ENCODE assay signal across 29 cellular contexts in genomic region chr12:132079695-132080094, GRCh38.
"Had no signal": no experiment of that assay in that cellular context is flagged by ENCODE, and none has a peak within 500 bp of the region (broad histone marks: within the 10 kb centered on the region; RNA-seq: fewer than 3 reads in every experiment).

No MANE protein-coding gene starts in this region.

- H3K9me3 Mint-ChIP-seq: activated CD4-positive, alpha-beta memory T cell treated with anti-CD3 and anti-CD28 coated beads, Interleukin-2, amount 10 ng/mL, durations not matched to agents 7 days and 5 days; activated naive CD4-positive, alpha-beta T cell treated with anti-CD3 and anti-CD28 coated beads, Interleukin-2, amount 50 U/mL, for 72 hours; brain; T-helper 1 cell treated with Interleukin-12 subunit alpha and Interleukin-12 subunit beta and Interleukin-4 antibody, amounts not matched to agents 30 μg/mL and 1 μg/mL, for 36 hours; T-helper 2 cell treated with Interferon-gamma antibody and Interleukin-4, amounts not matched to agents 5 μg/mL and 100 μg/mL, for 36 hours had no signal

- H3K27ac ChIP-seq: adrenal gland, KMS-11, SJSA1 had no signal

- H3K9me2 ChIP-seq: SK-N-SH had no signal

- H3K4me2 ChIP-seq: KMS-11, SK-N-SH had no signal

- H3K4me3 Mint-ChIP-seq: activated CD4-positive, alpha-beta memory T cell treated with anti-CD3 and anti-CD28 coated beads, Interleukin-2, amount 10 ng/mL, durations not matched to agents 7 days and 5 days; activated CD4-positive, alpha-beta T cell treated with anti-CD3 and anti-CD28 coated beads for 36 hours; activated CD8-positive, alpha-beta memory T cell treated with anti-CD3 and anti-CD28 coated beads, Interleukin-2, amount 10 ng/mL, durations not matched to agents 7 days and 5 days; brain; T-helper 1 cell treated with Interleukin-12 subunit alpha and Interleukin-12 subunit beta and Interleukin-4 antibody, amounts not matched to agents 30 μg/mL and 1 μg/mL, for 36 hours; T-helper 2 cell treated with Interferon-gamma antibody and Interleukin-4, amounts not matched to agents 5 μg/mL and 100 μg/mL, for 36 hours had no signal

- H3K4me3 ChIP-seq: adrenal gland, SJSA1 had no signal

- H3K27me3 Mint-ChIP-seq: activated CD4-positive, alpha-beta memory T cell treated with anti-CD3 and anti-CD28 coated beads, Interleukin-2, amount 10 ng/mL, durations not matched to agents 7 days and 5 days; activated CD4-positive, alpha-beta T cell treated with anti-CD3 and anti-CD28 coated beads for 36 hours; activated CD8-positive, alpha-beta memory T cell treated with anti-CD3 and anti-CD28 coated beads, Interleukin-2, amount 10 ng/mL, durations not matched to agents 7 days and 5 days had no signal

- H3K27me3 ChIP-seq: adrenal gland, SJSA1 had no signal

- H3K9me3 ChIP-seq: adrenal gland, SJSA1, SK-N-SH had no signal

- FAIRE-seq: bronchial epithelial cell, TTC549 had no signal

- ATAC-seq: activated CD4-positive, alpha-beta T cell treated with anti-CD3 and anti-CD28 coated beads for 36 hours; activated CD4-positive, CD25-positive, alpha-beta regulatory T cell treated with anti-CD3 and anti-CD28 coated beads, Interleukin-2, amount 50 U/mL, for 24 hours; activated CD8-positive, alpha-beta memory T cell treated with anti-CD3 and anti-CD28 coated beads, Interleukin-2, amount 10 ng/mL, durations not matched to agents 7 days and 5 days; activated naive CD4-positive, alpha-beta T cell treated with anti-CD3 and anti-CD28 coated beads, Interleukin-2, amount 50 U/mL, for 72 hours; Panc1 had no signal

- DNase-seq: activated CD4-positive, alpha-beta memory T cell treated with anti-CD3 and anti-CD28 coated beads, Interleukin-2, amount 10 ng/mL, durations not matched to agents 7 days and 5 days; activated CD4-positive, alpha-beta T cell treated with anti-CD3 and anti-CD28 coated beads for 36 hours; activated CD8-positive, alpha-beta memory T cell treated with anti-CD3 and anti-CD28 coated beads for 24 hours; activated CD8-positive, alpha-beta memory T cell treated with anti-CD3 and anti-CD28 coated beads, Interleukin-2, amount 10 ng/mL, durations not matched to agents 7 days and 5 days; activated CD8-positive, alpha-beta memory T cell treated with anti-CD3 and anti-CD28 coated beads, Interleukin-2, amount 50 U/mL, for 48 hours; activated naive CD4-positive, alpha-beta T cell; activated T-cell treated with anti-CD3 and anti-CD28 coated beads, Interleukin-2, amount 50 U/mL, for 48 hours; central memory CD4-positive, alpha-beta T cell; MM.1S; MV-4-11; NCI-H1092; NCI-H1436 treated with DMSO at 0.1 percent for 48 hours; NCI-H1694 treated with DMSO at 0.1 percent for 48 hours; NCI-H2029; NCI-H345; NCI-H524 treated with DMSO at 0.1 percent for 48 hours; SHP77; SK-N-SH had no signal

- H3K36me3 Mint-ChIP-seq: activated CD8-positive, alpha-beta memory T cell treated with anti-CD3 and anti-CD28 coated beads, Interleukin-2, amount 10 ng/mL, durations not matched to agents 7 days and 5 days had no signal

- H3K27ac Mint-ChIP-seq: activated CD4-positive, alpha-beta memory T cell treated with anti-CD3 and anti-CD28 coated beads, Interleukin-2, amount 10 ng/mL, durations not matched to agents 7 days and 5 days; activated CD4-positive, alpha-beta T cell treated with anti-CD3 and anti-CD28 coated beads for 36 hours; activated CD8-positive, alpha-beta memory T cell treated with anti-CD3 and anti-CD28 coated beads, Interleukin-2, amount 10 ng/mL, durations not matched to agents 7 days and 5 days; T-helper 1 cell treated with Interleukin-12 subunit alpha and Interleukin-12 subunit beta and Interleukin-4 antibody, amounts not matched to agents 30 μg/mL and 1 μg/mL, for 36 hours; T-helper 2 cell treated with Interferon-gamma antibody and Interleukin-4, amounts not matched to agents 5 μg/mL and 100 μg/mL, for 36 hours had no signal
